14 cellular contexts compared by ENCODE assay signal in the genomic region with DNA sequence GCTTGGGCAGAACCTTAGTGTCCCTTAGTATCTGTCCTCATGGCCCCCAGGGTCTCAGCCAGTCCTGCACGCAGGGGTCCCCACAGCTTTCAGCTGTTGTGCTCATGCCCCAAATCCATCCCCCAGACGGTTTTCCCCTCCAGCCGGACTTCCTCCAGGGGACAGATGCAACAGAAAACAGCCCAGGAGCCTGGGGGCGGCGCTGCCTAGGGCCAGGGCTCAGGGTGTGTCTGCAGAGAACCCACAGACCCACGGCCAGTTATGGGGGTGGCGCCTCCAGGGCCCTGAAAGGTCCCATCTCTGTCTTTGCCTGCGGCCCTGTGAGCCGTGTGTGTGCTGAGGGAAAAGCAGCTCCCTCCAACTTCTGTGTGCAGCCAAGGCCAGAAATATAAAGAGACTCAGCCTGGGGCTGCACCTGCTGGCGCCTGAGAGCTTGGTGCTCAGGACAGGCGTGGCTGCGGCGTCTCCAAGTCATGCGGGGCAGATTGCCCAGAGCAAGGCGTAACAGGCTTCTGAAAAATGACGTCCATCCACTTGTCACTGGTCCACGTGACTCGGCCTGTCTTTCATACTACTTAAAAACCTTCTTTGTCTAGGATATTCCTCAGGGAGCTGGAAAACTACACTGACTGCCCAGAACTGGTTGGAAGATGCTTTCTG. TPM values are rescaled to one million over a fixed set of nuclear protein-coding genes. Genes with fewer than 3 reads are reported as not detected.
DNase-seq lines count a peak whose midpoint lies in the region; ATAC-seq and TF ChIP-seq lines count a peak whose summit lies in the region.
"Had no signal": no experiment of that assay in that cellular context is flagged by ENCODE, and none has a peak within 500 bp of the region (broad histone marks: within the 10 kb centered on the region; RNA-seq: fewer than 3 reads in every experiment).

No MANE protein-coding gene starts in this region.

- CTCF ChIA-PET in A673 (lab: Charles Lee) = no interaction called here

- H3K4me3 ChIP-seq in A673 (ENCODE audit: low read depth, low read length, poor library complexity, severe bottlenecking) (no peak overlapping the region), left lung (no peak overlapping the region), colonic mucosa (no peak overlapping the region)
- H3K4me3 ChIP-seq: GM12878 had no signal

- H3K9me3 ChIP-seq in A673 (ENCODE audit: low read depth, low read length, poor library complexity, severe bottlenecking) (no peaks in the 10 kb centered on the region), left lung (no peaks in the 10 kb centered on the region), colonic mucosa (no peaks in the 10 kb centered on the region)

- H3K27me3 ChIP-seq in A673 (replicated peaks; ENCODE audit: insufficient read depth, low read depth, low read length, poor library complexity) (no peaks in the 10 kb centered on the region), left lung (no peaks in the 10 kb centered on the region), colonic mucosa (no peaks in the 10 kb centered on the region)

- no peak overlapping the region for H3K9ac ChIP-seq in colonic mucosa (ENCODE audit: low read depth in 2 of 2, low read length in 2 of 2)

- no peak overlapping the region for H3K27ac ChIP-seq in A673 (ENCODE audit: low read depth, low read length, poor library complexity, severe bottlenecking)
- H3K27ac ChIP-seq in caudate nucleus (ENCODE audit: low read depth, low read length) = peak overlapping the region; percentile 72
- H3K27ac ChIP-seq in left lung = peak overlapping the region in 1 of 2 donors; percentile 39
- no peak overlapping the region for H3K27ac ChIP-seq in colonic mucosa

- DNase-seq in A673 (ENCODE audit: low spot score) (peak; percentile 67), NCI-H128 (lab: John Stamatoyannopoulos, UW; ENCODE audit: unreplicated experiment) (peak; percentile 54), caudate nucleus (lab: John Stamatoyannopoulos, UW) (peak in 50 of 61 donors; percentile 16 to 88 (median 52)), left lung (peak; percentile 81 to 83), colonic mucosa (no peak), HPDE6-E6E7 (ENCODE audit: extremely low spot score) (no peak), NCI-H2171 (lab: John Stamatoyannopoulos, UW) (no peak)
- DNase-seq: activated naive CD8-positive, alpha-beta T cell treated with anti-CD3 and anti-CD28 coated beads for 36 hours; H9; naive B cell had no signal

- TF ChIP-seq CTCF in A673 (conservative IDR thresholded peaks at IDR 0.05; ENCODE audit: low read depth, low read length) (no peak), left lung (IDR thresholded peaks at IDR 0.05) (no peak), colonic mucosa (IDR thresholded peaks at IDR 0.05) (no peak)

- peak; percentile 93 for ATAC-seq in left lung
- no peak for ATAC-seq in GM19023 (IDR thresholded peaks at IDR 0.05; ENCODE audit: unreplicated experiment)
- ATAC-seq: GM12878 had no signal

- H3K36me3 ChIP-seq in A673 (ENCODE audit: insufficient read depth, low read length, poor library complexity, severe bottlenecking) (no peaks in the 10 kb centered on the region), left lung (peaks cover 0 to 34% of the 10 kb centered on the region in 2 donors), colonic mucosa (no peaks in the 10 kb centered on the region)

- H3K4me1 ChIP-seq in A673 (ENCODE audit: insufficient read depth, low read length, poor library complexity, severe bottlenecking) (peaks cover 4% of the 10 kb centered on the region), left lung (no peaks in the 10 kb centered on the region), colonic mucosa (no peaks in the 10 kb centered on the region)

- no TSS peak for BruUV-seq in A673 (replicated peaks; lab: Mats Ljungman, UMichigan)

- POLR2A ChIA-PET in A673 (lab: Charles Lee; ENCODE audit: low non-redundant PET) = no interaction called here

- intact Hi-C loops in A673 (cut with micrococcal nuclease; ENCODE audit: unreplicated experiment) (no loop called here), left lung (cut with DNase I) (no loop called here), colonic mucosa (cut with DNase I) (no loop called here)

RNA-seq across cellular contexts. Expression of gene F7, which starts 22.1 kb away (rescaled TPM):
- not detected in 2 replicates for total RNA-seq in A673 (2021)
- not detected for total RNA-seq in left lung
- total RNA-seq in colonic mucosa = under 1 TPM; 0.11 to 0.12 TPM
- total RNA-seq: B cell, fibroblast of villous mesenchyme, GM12878 had no signal

RNA-seq across cellular contexts. Expression of gene F10, which starts 39.1 kb away (rescaled TPM):
- total RNA-seq in A673 (2021) = not detected in 2 replicates
- 1 to 10 TPM; 6.2 to 7.8 TPM for total RNA-seq in left lung
- total RNA-seq in colonic mucosa = 1 to 10 TPM; 1.5 to 4.1 TPM
- total RNA-seq: activated naive CD8-positive, alpha-beta T cell treated with anti-CD3 and anti-CD28 coated beads for 36 hours; B cell; GM12878 had no signal

Comparison
In these comparisons a context has a peak if more than half of its experiments do, and no peak if none do; other contexts are left out.
1. DNase-seq: peak in A673 (single experiment), NCI-H128 (single experiment), caudate nucleus (50 of 61) and left lung (2 of 2); none in colonic mucosa (single experiment), HPDE6-E6E7 (single experiment) and NCI-H2171 (single experiment).